In the genomic region with DNA sequence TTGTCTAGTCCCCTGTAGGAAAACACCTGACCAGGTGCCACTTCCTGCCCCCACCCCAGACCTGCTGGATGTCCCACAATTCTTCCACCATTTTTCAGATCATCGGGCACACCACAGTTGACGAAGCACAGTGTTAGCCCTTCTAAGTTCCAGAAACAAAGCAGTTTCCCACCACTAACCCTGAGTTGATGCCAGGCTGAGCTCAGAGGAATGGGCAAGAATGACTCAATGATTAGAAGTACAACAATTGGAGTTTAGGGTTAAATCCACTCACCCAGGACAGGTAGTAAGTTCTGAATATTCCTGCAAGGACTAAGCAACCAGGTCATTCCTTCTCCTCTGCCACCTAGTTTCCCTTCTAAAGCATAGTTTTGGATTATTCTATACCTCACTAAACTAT, we compare ENCODE assay signal across 22 cellular contexts.
DNase-seq lines count a peak whose midpoint lies in the region; ATAC-seq and TF ChIP-seq lines count a peak whose summit lies in the region.
"Had no signal": no experiment of that assay in that cellular context is flagged by ENCODE, and none has a peak within 500 bp of the region (broad histone marks: within the 10 kb centered on the region; RNA-seq: fewer than 3 reads in every experiment).

No MANE protein-coding gene starts in this region.

- no peak for DNase-seq in activated CD8-positive, alpha-beta T cell treated with anti-CD3 and anti-CD28 coated beads, Interleukin-2, amount 10 ng/mL, durations not matched to agents 7 days and 5 days
- DNase-seq in activated CD8-positive, alpha-beta T cell treated with anti-CD3 and anti-CD28 coated beads for 36 hours = no peak
- DNase-seq in esophagus muscularis mucosa (ENCODE audit: extremely low spot score) (peak; percentile 47), kidney glomerular epithelial cell (lab: John Stamatoyannopoulos, UW) (peak; percentile 10), nucleus accumbens (lab: John Stamatoyannopoulos, UW) (no peak), suprapubic skin (ENCODE audit: low spot score in 2 of 2) (no peak)
- DNase-seq: 8988T; ACHN; AML-193; BE2C; CD4-positive, alpha-beta T cell; CD8-positive, alpha-beta memory T cell; DMS 273 treated with DMSO at 0.1 percent for 48 hours; DMS79; GF-D8; GM23248; H9 had no signal

- intact Hi-C loops in activated CD8-positive, alpha-beta T cell treated with anti-CD3 and anti-CD28 coated beads for 36 hours (cut with micrococcal nuclease) = no loop called here
- intact Hi-C loops in esophagus muscularis mucosa (cut with DNase I) = no loop called here

- ATAC-seq in activated CD8-positive, alpha-beta T cell treated with anti-CD3 and anti-CD28 coated beads, Interleukin-2, amount 10 ng/mL, durations not matched to agents 7 days and 5 days = no peak
- no peak for ATAC-seq in activated CD8-positive, alpha-beta T cell treated with anti-CD3 and anti-CD28 coated beads for 36 hours
- no peak for ATAC-seq in GM19351 (IDR thresholded peaks at IDR 0.05; ENCODE audit: unreplicated experiment)
- ATAC-seq: A549, HCT116 had no signal

- H3K9me3 ChIP-seq in esophagus muscularis mucosa (no peaks in the 10 kb centered on the region), suprapubic skin (no peaks in the 10 kb centered on the region)
- H3K9me3 ChIP-seq: A549; BE2C; BLaER1 treated with 17β-estradiol and CSF1 and Interleukin-3, amounts not matched to agents 10 nM and 100 nM had no signal

- WGBS in esophagus muscularis mucosa = 94% methylated on average over 2 of the region's 2 CpGs
- 92% methylated on average over 2 of the region's 2 CpGs for WGBS in suprapubic skin

- CTCF ChIA-PET in activated CD8-positive, alpha-beta T cell treated with anti-CD3 and anti-CD28 coated beads, Interleukin-2, amount 10 ng/mL, durations not matched to agents 7 days and 5 days (lab: Charles Lee) = no interaction called here
- CTCF ChIA-PET in activated CD8-positive, alpha-beta T cell treated with anti-CD3 and anti-CD28 coated beads for 36 hours (lab: Charles Lee) = no interaction called here

- H3K27ac Mint-ChIP-seq in activated CD8-positive, alpha-beta T cell treated with anti-CD3 and anti-CD28 coated beads, Interleukin-2, amount 10 ng/mL, durations not matched to agents 7 days and 5 days = peak overlapping the region; percentile 30
- H3K27ac Mint-ChIP-seq in activated CD8-positive, alpha-beta T cell treated with anti-CD3 and anti-CD28 coated beads for 36 hours = no peak overlapping the region
- H3K27ac Mint-ChIP-seq: CD14-positive monocyte; CD4-positive, alpha-beta T cell had no signal

- H3K27ac ChIP-seq in esophagus muscularis mucosa (replicated peaks in 1 of 4) = no peak overlapping the region
- no peak overlapping the region for H3K27ac ChIP-seq in suprapubic skin
- H3K27ac ChIP-seq: A549; BLaER1 treated with 17β-estradiol and CSF1 and Interleukin-3, amounts not matched to agents 10 nM and 100 nM; GM23248 had no signal

- H3K4me1 Mint-ChIP-seq in activated CD8-positive, alpha-beta T cell treated with anti-CD3 and anti-CD28 coated beads, Interleukin-2, amount 10 ng/mL, durations not matched to agents 7 days and 5 days (ENCODE audit: low read depth) = peaks cover 3% of the 10 kb centered on the region
- no peaks in the 10 kb centered on the region for H3K4me1 Mint-ChIP-seq in activated CD8-positive, alpha-beta T cell treated with anti-CD3 and anti-CD28 coated beads for 36 hours (ENCODE audit: low read depth)
- H3K4me1 Mint-ChIP-seq: CD14-positive monocyte had no signal

- H3K27me3 Mint-ChIP-seq in activated CD8-positive, alpha-beta T cell treated with anti-CD3 and anti-CD28 coated beads, Interleukin-2, amount 10 ng/mL, durations not matched to agents 7 days and 5 days (ENCODE audit: low read depth) = no peaks in the 10 kb centered on the region
- no peaks in the 10 kb centered on the region for H3K27me3 Mint-ChIP-seq in activated CD8-positive, alpha-beta T cell treated with anti-CD3 and anti-CD28 coated beads for 36 hours
- H3K27me3 Mint-ChIP-seq: CD4-positive, alpha-beta T cell; CD8-positive, alpha-beta memory T cell had no signal

- TF ChIP-seq CTCF in activated CD8-positive, alpha-beta T cell treated with anti-CD3 and anti-CD28 coated beads for 36 hours (IDR thresholded peaks at IDR 0.05) = no peak
- no peak for TF ChIP-seq CTCF in esophagus muscularis mucosa (IDR thresholded peaks at IDR 0.05)
- TF ChIP-seq CTCF in suprapubic skin (IDR thresholded peaks at IDR 0.05) = no peak

- no peak overlapping the region for H3K4me3 Mint-ChIP-seq in activated CD8-positive, alpha-beta T cell treated with anti-CD3 and anti-CD28 coated beads, Interleukin-2, amount 10 ng/mL, durations not matched to agents 7 days and 5 days
- no peak overlapping the region for H3K4me3 Mint-ChIP-seq in activated CD8-positive, alpha-beta T cell treated with anti-CD3 and anti-CD28 coated beads for 36 hours
- H3K4me3 Mint-ChIP-seq: CD14-positive monocyte; CD4-positive, alpha-beta T cell; CD8-positive, alpha-beta memory T cell; H9 had no signal

- TF ChIP-seq POLR2A in esophagus muscularis mucosa (IDR thresholded peaks at IDR 0.05; ENCODE audit: low read depth) (no peak), suprapubic skin (IDR thresholded peaks at IDR 0.05) (no peak)

- TF ChIP-seq EP300 in esophagus muscularis mucosa (IDR thresholded peaks at IDR 0.05) = no peak
- no peak for TF ChIP-seq EP300 in suprapubic skin (IDR thresholded peaks at IDR 0.05)

- POLR2A ChIA-PET in activated CD8-positive, alpha-beta T cell treated with anti-CD3 and anti-CD28 coated beads, Interleukin-2, amount 10 ng/mL, durations not matched to agents 7 days and 5 days (lab: Charles Lee) = no interaction called here
- POLR2A ChIA-PET in activated CD8-positive, alpha-beta T cell treated with anti-CD3 and anti-CD28 coated beads for 36 hours (lab: Charles Lee) = no interaction called here

- H3K36me3 Mint-ChIP-seq in activated CD8-positive, alpha-beta T cell treated with anti-CD3 and anti-CD28 coated beads, Interleukin-2, amount 10 ng/mL, durations not matched to agents 7 days and 5 days (ENCODE audit: low read depth) = no peaks in the 10 kb centered on the region
- H3K36me3 Mint-ChIP-seq in activated CD8-positive, alpha-beta T cell treated with anti-CD3 and anti-CD28 coated beads for 36 hours (ENCODE audit: low read depth) = no peaks in the 10 kb centered on the region
- H3K36me3 Mint-ChIP-seq: CD14-positive monocyte; CD8-positive, alpha-beta memory T cell had no signal

- H3K36me3 ChIP-seq in esophagus muscularis mucosa (no peaks in the 10 kb centered on the region), suprapubic skin (no peaks in the 10 kb centered on the region)
- H3K36me3 ChIP-seq: BE2C; BLaER1 treated with 17β-estradiol and CSF1 and Interleukin-3, amounts not matched to agents 10 nM and 100 nM had no signal

- no peaks in the 10 kb centered on the region for H3K9me3 Mint-ChIP-seq in activated CD8-positive, alpha-beta T cell treated with anti-CD3 and anti-CD28 coated beads, Interleukin-2, amount 10 ng/mL, durations not matched to agents 7 days and 5 days (ENCODE audit: insufficient read depth)
- H3K9me3 Mint-ChIP-seq in activated CD8-positive, alpha-beta T cell treated with anti-CD3 and anti-CD28 coated beads for 36 hours = no peaks in the 10 kb centered on the region
- H3K9me3 Mint-ChIP-seq: CD4-positive, alpha-beta T cell; H9 had no signal

- H3K4me1 ChIP-seq in esophagus muscularis mucosa (no peaks in the 10 kb centered on the region), suprapubic skin (peaks cover 15% of the 10 kb centered on the region)
- H3K4me1 ChIP-seq: A549; BE2C; BLaER1 treated with 17β-estradiol and CSF1 and Interleukin-3, amounts not matched to agents 10 nM and 100 nM had no signal

- H3K27me3 ChIP-seq in esophagus muscularis mucosa = peaks cover 0 to 6% (median 0%) of the 10 kb centered on the region in 4 donors
- peaks cover 4% of the 10 kb centered on the region for H3K27me3 ChIP-seq in suprapubic skin
- H3K27me3 ChIP-seq: BE2C; BLaER1 treated with 17β-estradiol and CSF1 and Interleukin-3, amounts not matched to agents 10 nM and 100 nM had no signal

- H3K4me3 ChIP-seq in esophagus muscularis mucosa (no peak overlapping the region), suprapubic skin (no peak overlapping the region)
- H3K4me3 ChIP-seq: A549; BLaER1 treated with 17β-estradiol and CSF1 and Interleukin-3, amounts not matched to agents 10 nM and 100 nM; GM23248 had no signal

Comparison
In these comparisons a context has a peak if more than half of its experiments do, and no peak if none do; other contexts are left out.
1. DNase-seq: peak in esophagus muscularis mucosa (single experiment) and kidney glomerular epithelial cell (single experiment); none in activated CD8-positive, alpha-beta T cell treated with anti-CD3 and anti-CD28 coated beads, Interleukin-2, amount 10 ng/mL, durations not matched to agents 7 days and 5 days (single experiment), activated CD8-positive, alpha-beta T cell treated with anti-CD3 and anti-CD28 coated beads for 36 hours (single experiment), nucleus accumbens (0 of 56) and suprapubic skin (0 of 2).